1 cellular context compared by ENCODE assay signal in the genomic region with DNA sequence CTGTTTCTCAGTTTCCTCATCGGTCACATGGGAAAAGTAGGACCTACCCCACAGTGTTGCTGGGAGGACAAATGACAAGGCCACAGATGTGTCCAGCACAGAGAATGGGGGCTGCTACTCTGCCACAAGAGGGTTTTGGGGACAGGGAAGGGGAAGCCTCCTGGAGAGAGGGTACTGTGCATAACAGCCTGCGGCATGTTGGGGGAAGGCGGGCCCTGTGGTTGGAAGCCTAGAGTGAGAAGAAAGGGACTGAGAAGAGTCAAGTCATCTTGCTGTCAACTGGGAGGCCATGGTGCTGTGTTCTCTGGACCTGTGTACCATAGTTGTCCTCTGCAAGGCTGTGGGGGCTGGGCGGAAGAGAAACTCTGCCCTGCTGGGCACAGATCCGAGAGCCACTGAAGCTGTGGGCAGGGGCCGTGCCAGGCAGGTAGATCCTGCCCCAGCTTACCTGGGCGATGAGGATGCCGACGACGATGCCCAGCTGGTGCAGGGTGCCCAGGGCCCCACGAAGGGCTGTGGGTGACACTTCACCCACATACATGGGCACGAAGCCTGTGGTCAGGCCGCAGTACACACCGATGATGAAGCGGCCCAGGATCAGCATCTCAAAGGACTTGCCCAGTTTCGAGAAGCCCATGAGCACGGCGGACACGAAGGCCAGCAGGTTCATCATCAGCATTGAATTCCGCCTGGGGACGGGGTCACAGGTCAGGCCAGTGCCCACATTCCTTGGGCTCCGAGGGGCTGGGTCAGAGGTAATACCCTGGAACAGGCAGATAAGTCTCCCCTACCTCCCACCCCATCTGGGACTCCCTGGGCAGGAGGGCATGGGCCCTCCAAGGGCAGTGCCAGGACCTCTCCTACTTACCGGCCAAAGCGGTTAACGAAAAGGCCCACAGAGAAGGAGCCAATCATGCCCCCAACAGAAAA.
TF ChIP-seq lines count a peak whose summit lies in the region.

No MANE protein-coding gene starts in this region.

TF ChIP-seq in GM12891, 5 proteins besides CTCF, POLR2A, EP300 and RAD21:
- TF ChIP-seq POU2F2 (IDR thresholded peaks at IDR 0.05; ENCODE audit: low read depth, low read length) (no peak), POLR2AphosphoS5 (IDR thresholded peaks at IDR 0.05; ENCODE audit: low read depth, low read length) (no peak), PAX5 (IDR thresholded peaks at IDR 0.05; ENCODE audit: insufficient read depth, low read length, severe bottlenecking) (no peak), TAF1 (IDR thresholded peaks at IDR 0.05; ENCODE audit: low read depth, low read length) (no peak), SPI1 (IDR thresholded peaks at IDR 0.05; ENCODE audit: low read depth, low read length) (no peak)
